8 cellular contexts compared by ENCODE assay signal in genomic region chr9:127608104-127608966, GRCh38. TPM values are rescaled to one million over a fixed set of nuclear protein-coding genes. Genes with fewer than 3 reads are reported as not detected.
DNase-seq lines count a peak whose midpoint lies in the region; FAIRE-seq and TF ChIP-seq lines count a peak whose summit lies in the region.

No MANE protein-coding gene starts in this region.

- H3K27ac ChIP-seq in BLaER1 (no peak overlapping the region), endothelial cell of umbilical vein (ENCODE audit: insufficient read depth, low read depth, low read length) (no peak overlapping the region)

- no peak for TF ChIP-seq CTCF in endothelial cell of umbilical vein (IDR thresholded peaks at IDR 0.05; ENCODE audit: extremely low read depth in 1 of 2, insufficient read depth in 1 of 2, low read depth in 1 of 2, low read length in 2 of 2)

- H3K4me3 ChIP-seq in BLaER1 (peak overlapping the region; percentile 64), endothelial cell of umbilical vein (replicated peaks in 1 of 3; ENCODE audit: insufficient read depth in 1 of 3, low read depth in 1 of 3, low read length in 3 of 3) (peak overlapping the region; percentile 1 to 36 (median 31))

- FAIRE-seq in endothelial cell of umbilical vein (lab: Jason Lieb, UNC) = peak; percentile 18

- H3K9me1 ChIP-seq in endothelial cell of umbilical vein (replicated peaks; ENCODE audit: control insufficient read depth, extremely low read depth, insufficient read depth, low read length) = no peaks in the 10 kb centered on the region

- peak overlapping the region; percentile 87 for H3K4me2 ChIP-seq in BLaER1
- peak overlapping the region; percentile 78 for H3K4me2 ChIP-seq in endothelial cell of umbilical vein (ENCODE audit: insufficient read depth, low read length)

- CTCF ChIA-PET in endothelial cell of umbilical vein (lab: Charles Lee) = interaction anchor here (0.5 to 1.8 kb wide), 8 partner anchors 9 to 177 kb away, joined by 3 to 10 read pairs (median 4); partner anchors contain the start of genes CDK9 and TOR2A

- H3K36me3 ChIP-seq in BLaER1 (no peaks in the 10 kb centered on the region), endothelial cell of umbilical vein (ENCODE audit: control insufficient read depth in 2 of 2, extremely low read depth in 1 of 2, insufficient read depth in 2 of 2, low read length in 2 of 2) (no peaks in the 10 kb centered on the region)

- dilution Hi-C loops in endothelial cell of umbilical vein (cut with MboI; ENCODE audit: extremely low pct_ligation_motif_present, low sequenced_read_pairs) = no loop called here

- H3K4me1 ChIP-seq in BLaER1 = peaks cover 32% of the 10 kb centered on the region
- H3K4me1 ChIP-seq in endothelial cell of umbilical vein (ENCODE audit: control insufficient read depth, extremely low read depth, insufficient read depth, low read length) = peaks cover 13% of the 10 kb centered on the region

- H4K20me1 ChIP-seq in BLaER1 = peaks cover 6% of the 10 kb centered on the region
- no peaks in the 10 kb centered on the region for H4K20me1 ChIP-seq in endothelial cell of umbilical vein (replicated peaks; ENCODE audit: control insufficient read depth, extremely low read depth, insufficient read depth, low read length)

- intact Hi-C loops in endothelial cell of umbilical vein (cut with micrococcal nuclease) = no loop called here

- BruUV-seq in endothelial cell of umbilical vein (replicated peaks; lab: Mats Ljungman, UMichigan) = no TSS peak

- H2AFZ ChIP-seq in endothelial cell of umbilical vein (ENCODE audit: low read depth, low read length) = peak overlapping the region; percentile 67

- DNase-seq in HPDE6-E6E7 (ENCODE audit: extremely low spot score) = peak; percentile 92
- DNase-seq in NOMO-1 treated with DMSO at 0.1 percent for 48 hours (lab: John Stamatoyannopoulos, UW; ENCODE audit: unreplicated experiment) = peak; percentile 47
- DNase-seq in activated T-cell treated with anti-CD3 and anti-CD28 coated beads for 1 hour (ENCODE audit: low read depth) = peak; percentile 57
- peak; percentile 55 for DNase-seq in endothelial cell of umbilical vein (ENCODE audit: low read depth, low spot score)
- peak; percentile 67 for DNase-seq in mucosa of gallbladder (ENCODE audit: low spot score)
- peak; percentile 66 to 74 for DNase-seq in stimulated activated CD8-positive, alpha-beta memory T cell treated with anti-CD3 and anti-CD28 coated beads, Interleukin-15, amount 100 ng/mL, for 48 hours (ENCODE audit: low read depth in 2 of 2)
- DNase-seq in NK-92 (lab: John Stamatoyannopoulos, UW; ENCODE audit: unreplicated experiment) = no peak

- peaks cover 1% of the 10 kb centered on the region for H3K79me2 ChIP-seq in endothelial cell of umbilical vein (ENCODE audit: control insufficient read depth, insufficient read depth, low read length)

- H3K27me3 ChIP-seq in BLaER1 (peaks cover 50% of the 10 kb centered on the region), endothelial cell of umbilical vein (ENCODE audit: control insufficient read depth in 2 of 2, insufficient read depth in 2 of 2, low read length in 2 of 2) (peaks cover 2 to 3% of the 10 kb centered on the region in 2 experiments)

- no peak overlapping the region for H3K9ac ChIP-seq in BLaER1
- no peak overlapping the region for H3K9ac ChIP-seq in endothelial cell of umbilical vein (replicated peaks; ENCODE audit: extremely low read depth, insufficient read depth, low read length)

- H3K9me3 ChIP-seq in BLaER1 (no peaks in the 10 kb centered on the region), endothelial cell of umbilical vein (replicated peaks; ENCODE audit: control insufficient read depth, insufficient read depth, low read length) (no peaks in the 10 kb centered on the region)

- POLR2A ChIA-PET in endothelial cell of umbilical vein (lab: Charles Lee) = no interaction called here

- TF ChIP-seq POLR2A in endothelial cell of umbilical vein (IDR thresholded peaks at IDR 0.05; ENCODE audit: low read depth, low read length) = no peak

TF ChIP-seq in endothelial cell of umbilical vein, 7 proteins besides CTCF, POLR2A, EP300 and RAD21:
- no peak for TF ChIP-seq JUN (IDR thresholded peaks at IDR 0.05; ENCODE audit: borderline replicate concordance, insufficient read depth, insufficient read length, low read depth)
- no peak for TF ChIP-seq MAX (IDR thresholded peaks at IDR 0.05; ENCODE audit: insufficient read depth, insufficient read length)
- no peak for TF ChIP-seq MYC (IDR thresholded peaks at IDR 0.05; ENCODE audit: low read depth, low read length)

RNA-seq across cellular contexts. Expression of gene STXBP1, which starts 3.7 kb away (rescaled TPM):
- total RNA-seq in endothelial cell of umbilical vein = 50.5 and 51.3 TPM in 2 replicates
- 12.7 and 18.8 TPM in 2 replicates for polyA plus RNA-seq in endothelial cell of umbilical vein
- 21.7 and 25.4 TPM in 2 replicates for polyA plus RNA-seq in endothelial cell of umbilical vein (2011; cell fraction: cytosol; rRNA removed)
- 49.7 and 51.2 TPM in 2 replicates for polyA plus RNA-seq in endothelial cell of umbilical vein (2011; cell fraction: nucleus; rRNA removed)
- polyA plus RNA-seq in endothelial cell of umbilical vein (2012) = 35.4 and 45.5 TPM in 2 replicates
- 27.4 and 32.6 TPM in 2 replicates for polyA minus RNA-seq in endothelial cell of umbilical vein
- polyA minus RNA-seq in endothelial cell of umbilical vein (2011; cell fraction: cytosol; rRNA and poly(A)+ RNA removed) = 22.1 TPM
- 25.6 and 26.3 TPM in 2 replicates for polyA minus RNA-seq in endothelial cell of umbilical vein (2011; cell fraction: nucleus; rRNA and poly(A)+ RNA removed)
- 52.8 TPM for total RNA-seq in mucosa of gallbladder
